In the genomic region with DNA sequence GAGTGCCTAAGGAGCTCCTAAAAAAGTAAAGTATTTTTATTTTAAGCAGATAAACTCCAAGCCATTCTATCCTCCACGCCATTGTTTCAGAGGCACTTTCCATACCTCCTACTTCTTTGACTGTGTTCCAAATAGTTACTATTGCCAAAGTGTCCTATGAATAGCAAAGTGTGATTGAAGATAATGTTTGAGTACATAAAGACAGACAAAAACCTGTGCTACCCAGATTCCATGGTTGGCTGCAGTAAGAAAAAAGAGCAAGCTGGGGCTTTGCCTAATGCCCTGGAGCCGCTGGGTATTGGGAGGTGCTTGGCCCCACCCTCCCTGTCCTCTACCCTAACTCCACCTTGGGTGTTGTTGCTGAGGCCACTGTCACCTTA, we compare ENCODE assay signal across 17 cellular contexts. TPM values are rescaled to one million over a fixed set of nuclear protein-coding genes. Genes with fewer than 3 reads are reported as not detected.
DNase-seq lines count a peak whose midpoint lies in the region; ATAC-seq and TF ChIP-seq lines count a peak whose summit lies in the region.
"Had no signal": no experiment of that assay in that cellular context is flagged by ENCODE, and none has a peak within 500 bp of the region (broad histone marks: within the 10 kb centered on the region; RNA-seq: fewer than 3 reads in every experiment).

No MANE protein-coding gene starts in this region.

- H3K4me1 ChIP-seq in breast epithelium, result no peaks in the 10 kb centered on the region
- peaks cover 9% of the 10 kb centered on the region for H3K4me1 ChIP-seq in right cardiac atrium (ENCODE audit: control insufficient read depth, insufficient read depth, low read length)
- H3K4me1 ChIP-seq in thyroid gland, result peaks cover 11 to 28% of the 10 kb centered on the region in 2 donors
- H3K4me1 ChIP-seq: BE2C had no signal

- H3K27me3 ChIP-seq in breast epithelium, result no peaks in the 10 kb centered on the region
- no peaks in the 10 kb centered on the region for H3K27me3 ChIP-seq in right cardiac atrium (ENCODE audit: control insufficient read depth, insufficient read depth)
- H3K27me3 ChIP-seq in thyroid gland, result no peaks in the 10 kb centered on the region
- H3K27me3 ChIP-seq: gastrocnemius medialis, tibial artery had no signal

- H3K4me3 ChIP-seq in breast epithelium, result peak overlapping the region in 2 of 3 donors; percentile 13 to 48
- H3K4me3 ChIP-seq in right cardiac atrium (ENCODE audit: low read length), result no peak overlapping the region
- H3K4me3 ChIP-seq in thyroid gland (replicated peaks in 1 of 3), result no peak overlapping the region
- H3K4me3 ChIP-seq: GM12878, tibial artery had no signal

- intact Hi-C loops in breast epithelium (cut with DNase I; ENCODE audit: low total_unique reads), result no loop called here
- intact Hi-C loops in right cardiac atrium (cut with DNase I), result loop anchor here in 2 of 4 donors (10.0 kb wide), 1 partner anchor 93 kb away; no protein-coding TSS in a partner anchor
- intact Hi-C loops in thyroid gland (cut with DNase I), result no loop called here

- no peak for TF ChIP-seq POLR2A in breast epithelium (IDR thresholded peaks at IDR 0.05)
- no peak for TF ChIP-seq POLR2A in thyroid gland (IDR thresholded peaks at IDR 0.05)

- peak; percentile 67 for DNase-seq in NCI-H1105 treated with DMSO at 0.1 percent for 48 hours (lab: John Stamatoyannopoulos, UW)
- DNase-seq in NCI-H1105 (lab: John Stamatoyannopoulos, UW), result no peak
- DNase-seq in breast epithelium (ENCODE audit: low spot score in 2 of 2), result no peak
- no peak for DNase-seq in right cardiac atrium
- DNase-seq in thyroid gland, result peak; percentile 34
- no peak for DNase-seq in activated CD4-positive, alpha-beta T cell treated with anti-CD3 and anti-CD28 coated beads for 1 hour
- DNase-seq: activated CD4-positive, alpha-beta T cell treated with anti-CD3 and anti-CD28 coated beads, Interleukin-2, amount 10 ng/mL, durations not matched to agents 24 days and 14 days; activated CD8-positive, alpha-beta memory T cell treated with anti-CD3 and anti-CD28 coated beads, Interleukin-2, amount 50 U/mL, for 4 hours; activated effector memory CD4-positive, alpha-beta T cell treated with anti-CD3 and anti-CD28 coated beads, Interleukin-2, amount 50 U/mL, for 16 hours; BE2C; gastrocnemius medialis; T1000 had no signal

- WGBS in right cardiac atrium, result 15% methylated on average over 2 of the region's 2 CpGs
- 14 to 18% methylated on average over 2 of the region's 2 CpGs for WGBS in thyroid gland, 2 donors

- no peaks in the 10 kb centered on the region for H3K36me3 ChIP-seq in breast epithelium
- H3K36me3 ChIP-seq in thyroid gland, result no peaks in the 10 kb centered on the region
- H3K36me3 ChIP-seq: BE2C, gastrocnemius medialis, tibial artery had no signal

- TF ChIP-seq CTCF in breast epithelium (IDR thresholded peaks at IDR 0.05) (no peak), thyroid gland (IDR thresholded peaks at IDR 0.05) (no peak)

- peak overlapping the region; percentile 58 to 71 for H3K27ac ChIP-seq in breast epithelium
- H3K27ac ChIP-seq in right cardiac atrium (ENCODE audit: low read length), result peak overlapping the region; percentile 91
- peak overlapping the region; percentile 25 to 80 (median 65) for H3K27ac ChIP-seq in thyroid gland
- H3K27ac ChIP-seq: gastrocnemius medialis, HL-60, tibial artery had no signal

- no peaks in the 10 kb centered on the region for H3K9me3 ChIP-seq in breast epithelium
- no peaks in the 10 kb centered on the region for H3K9me3 ChIP-seq in right cardiac atrium (ENCODE audit: control insufficient read depth, low read length)
- H3K9me3 ChIP-seq in thyroid gland, result no peaks in the 10 kb centered on the region
- H3K9me3 ChIP-seq: BE2C, gastrocnemius medialis, tibial artery had no signal

- ATAC-seq in right cardiac atrium (peak; percentile 59 to 71), HG02852 (IDR thresholded peaks at IDR 0.05; ENCODE audit: unreplicated experiment) (no peak), GM18861 (IDR thresholded peaks at IDR 0.05; ENCODE audit: unreplicated experiment) (no peak)
- ATAC-seq: gastrocnemius medialis, GM12878 had no signal

RNA-seq across cellular contexts. Expression of a gene that starts 5.2 kb away (rescaled TPM):
- total RNA-seq in breast epithelium (10 to 100 TPM; 10.9 to 38.6 (median 26.2) TPM), right cardiac atrium (1 to 10 TPM; 6.1 to 9.2 (median 7.0) TPM), thyroid gland (10 to 100 TPM in 3 of 4 donors, 1 to 10 TPM in 1; 9.6 to 24.3 (median 12.6) TPM)
- 3.0 TPM for polyA plus RNA-seq in right cardiac atrium

Comparison
In these comparisons a context has a peak if more than half of its experiments do, and no peak if none do; other contexts are left out.
1. DNase-seq: peak in NCI-H1105 treated with DMSO at 0.1 percent for 48 hours (single experiment) and thyroid gland (2 of 2); none in NCI-H1105 (single experiment), breast epithelium (0 of 2), right cardiac atrium (0 of 3) and activated CD4-positive, alpha-beta T cell treated with anti-CD3 and anti-CD28 coated beads for 1 hour (single experiment).
2. H3K4me3 ChIP-seq: peak in breast epithelium (2 of 3); none in right cardiac atrium (single experiment) and thyroid gland (0 of 3).
3. ATAC-seq: peak in right cardiac atrium (2 of 2); none in HG02852 (single experiment) and GM18861 (single experiment).
4. Peak in every context shown above with its lines, with median percentiles within 50 percentile points of each other: H3K27ac ChIP-seq.